ENCODE assay signal across 9 cellular contexts in the genomic region with DNA sequence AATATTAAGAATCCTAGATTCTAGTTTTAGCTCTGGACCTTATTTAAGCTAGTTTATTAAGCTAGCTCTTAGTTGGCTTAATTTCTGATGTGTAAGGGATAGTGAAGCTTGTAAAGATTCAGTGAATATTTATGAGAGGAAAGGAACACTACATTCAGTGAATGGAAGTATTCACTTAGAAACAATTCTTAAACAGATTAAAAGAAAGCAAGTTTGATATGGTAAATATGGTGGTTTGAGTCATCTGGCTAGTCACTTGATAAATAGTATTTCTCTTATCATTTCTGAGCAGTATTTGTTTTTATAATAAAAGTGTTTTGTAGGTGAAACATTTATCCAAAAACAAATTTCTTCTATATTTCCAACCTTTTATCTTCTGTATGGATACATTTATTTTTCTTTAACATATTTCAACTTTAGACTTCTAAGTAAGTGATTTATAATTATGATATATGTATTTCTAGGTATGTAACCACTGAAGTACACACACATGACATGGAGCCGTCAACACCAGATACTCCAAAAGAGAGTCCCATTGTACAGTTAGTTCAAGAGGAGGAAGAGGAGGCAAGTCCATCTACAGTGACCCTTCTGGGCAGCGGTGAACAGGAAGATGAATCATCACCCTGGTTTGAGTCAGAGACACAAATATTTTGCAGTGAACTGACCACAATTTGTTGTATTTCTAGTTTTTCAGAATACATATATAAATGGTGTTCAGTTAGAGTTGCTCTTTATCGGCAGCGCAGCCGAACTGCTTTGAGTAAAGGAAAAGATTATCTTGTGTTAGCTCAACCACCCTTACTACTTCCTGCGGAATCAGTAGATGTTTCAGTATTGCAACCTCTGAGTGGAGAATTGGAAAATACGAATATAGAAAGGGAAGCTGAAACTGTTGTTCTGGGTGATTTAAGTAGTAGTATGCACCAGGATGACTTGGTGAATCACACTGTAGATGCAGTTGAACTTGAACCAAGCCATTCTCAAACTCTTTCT. TPM values are rescaled to one million over a fixed set of nuclear protein-coding genes. Genes with fewer than 3 reads are reported as not detected.
A peak's percentile ranks its signal among the peaks of the same experiment; 100 is the strongest.
DNase-seq lines count a peak whose midpoint lies in the region; ATAC-seq and TF ChIP-seq lines count a peak whose summit lies in the region.
"Had no signal": no experiment of that assay in that cellular context is flagged by ENCODE, and none has a peak within 500 bp of the region (broad histone marks: within the 10 kb centered on the region; RNA-seq: fewer than 3 reads in every experiment).

No MANE protein-coding gene starts in this region.

- intact Hi-C loops in MCF 10A (cut with micrococcal nuclease) (loop anchor here (5.0 kb wide), 1 partner anchor 136 kb away; no protein-coding TSS in a partner anchor), breast epithelium (cut with DNase I; ENCODE audit: low total_unique reads) (no loop called here), upper lobe of right lung (cut with DNase I) (no loop called here)

- H3K27ac Mint-ChIP-seq in MCF 10A (ENCODE audit: low read depth, unreplicated experiment): peak overlapping the region; percentile 88
- H3K27ac Mint-ChIP-seq in T-helper 1 cell treated with Interleukin-12 subunit alpha and Interleukin-12 subunit beta and Interleukin-4 antibody, amounts not matched to agents 30 μg/mL and 1 μg/mL, for 36 hours: peak overlapping the region; percentile 45

- no peak for TF ChIP-seq POLR2A in breast epithelium (IDR thresholded peaks at IDR 0.05)

- peak; percentile 49 for ATAC-seq in upper lobe of right lung

- H3K79me2 ChIP-seq in fibroblast of lung (ENCODE audit: control insufficient read depth, insufficient read depth, low read length): no peaks in the 10 kb centered on the region

- POLR2A ChIA-PET in MCF 10A (lab: Yijun Ruan, JAX): interaction anchor here (0.9 to 1.8 kb wide), 10 partner anchors 7 to 1280 kb away, joined by 3 to 7 read pairs (median 3); partner anchors contain the start of genes SUCO and ZBTB37

- no peak overlapping the region for H3K9ac ChIP-seq in fibroblast of lung (ENCODE audit: insufficient read depth, low read length)

- H3K9me3 Mint-ChIP-seq in MCF 10A (ENCODE audit: unreplicated experiment): no peaks in the 10 kb centered on the region
- peaks cover 6% of the 10 kb centered on the region for H3K9me3 Mint-ChIP-seq in T-helper 1 cell treated with Interleukin-12 subunit alpha and Interleukin-12 subunit beta and Interleukin-4 antibody, amounts not matched to agents 30 μg/mL and 1 μg/mL, for 36 hours

- H3K27me3 ChIP-seq in breast epithelium (no peaks in the 10 kb centered on the region), fibroblast of lung (ENCODE audit: control insufficient read depth, insufficient read depth, low read length) (no peaks in the 10 kb centered on the region), upper lobe of right lung (no peaks in the 10 kb centered on the region)

- DNase-seq in MCF 10A (ENCODE audit: unreplicated experiment): peak; percentile 84
- no peak for DNase-seq in breast epithelium (ENCODE audit: low spot score in 2 of 2)
- peak; percentile 86 to 95 for DNase-seq in fibroblast of lung (ENCODE audit: low read depth in 2 of 2)
- DNase-seq in upper lobe of right lung: no peak
- DNase-seq in pons (ENCODE audit: low spot score): no peak
- no peak for DNase-seq in NCI-H82 treated with DMSO at 0.1 percent for 48 hours (lab: John Stamatoyannopoulos, UW; ENCODE audit: unreplicated experiment)
- DNase-seq in NCI-H345 treated with DMSO at 0.1 percent for 48 hours (lab: John Stamatoyannopoulos, UW; ENCODE audit: unreplicated experiment): no peak
- DNase-seq: DND-41 had no signal

- H3K4me3 ChIP-seq in breast epithelium: no peak overlapping the region
- peak overlapping the region in 1 of 4 experiments; percentile 36 for H3K4me3 ChIP-seq in fibroblast of lung (replicated peaks in 1 of 4; ENCODE audit: control extremely low read depth in 1 of 4, insufficient read depth in 1 of 4, low read depth in 3 of 4, low read length in 4 of 4)
- no peak overlapping the region for H3K4me3 ChIP-seq in upper lobe of right lung

- H3K36me3 ChIP-seq in breast epithelium: no peaks in the 10 kb centered on the region
- peaks cover 4% of the 10 kb centered on the region for H3K36me3 ChIP-seq in fibroblast of lung (ENCODE audit: control insufficient read depth, insufficient read depth, low read length)
- H3K36me3 ChIP-seq in upper lobe of right lung: peaks cover 27% of the 10 kb centered on the region

- peaks cover 38% of the 10 kb centered on the region for H3K36me3 Mint-ChIP-seq in MCF 10A (ENCODE audit: insufficient read depth, unreplicated experiment)
- peaks cover 51% of the 10 kb centered on the region for H3K36me3 Mint-ChIP-seq in T-helper 1 cell treated with Interleukin-12 subunit alpha and Interleukin-12 subunit beta and Interleukin-4 antibody, amounts not matched to agents 30 μg/mL and 1 μg/mL, for 36 hours (ENCODE audit: low read depth)

- no peak overlapping the region for H2AFZ ChIP-seq in fibroblast of lung (ENCODE audit: low read length)

- H3K27ac ChIP-seq in breast epithelium (no peak overlapping the region), fibroblast of lung (ENCODE audit: insufficient read depth, low read length) (peak overlapping the region; percentile 35), upper lobe of right lung (no peak overlapping the region)

- CTCF ChIA-PET in MCF 10A (lab: Yijun Ruan, JAX): interaction anchor here (0.6 to 1.5 kb wide), 6 partner anchors 10 to 667 kb away, joined by 3 to 5 read pairs (median 4); no protein-coding TSS in a partner anchor

- H4K20me1 ChIP-seq in fibroblast of lung (ENCODE audit: control insufficient read depth, extremely low read depth, insufficient read depth, low read length): no peaks in the 10 kb centered on the region

- TF ChIP-seq CTCF in MCF 10A (IDR thresholded peaks at IDR 0.05; ENCODE audit: unreplicated experiment) (no peak), breast epithelium (IDR thresholded peaks at IDR 0.05) (no peak), fibroblast of lung (conservative IDR thresholded peaks at IDR 0.05 in 1 of 2, IDR thresholded peaks at IDR 0.05 in 1 of 2; ENCODE audit: low read depth in 1 of 2, low read length in 2 of 2) (no peak), upper lobe of right lung (IDR thresholded peaks at IDR 0.05) (no peak)

- H3K4me3 Mint-ChIP-seq in MCF 10A (ENCODE audit: unreplicated experiment): peak overlapping the region; percentile 50
- no peak overlapping the region for H3K4me3 Mint-ChIP-seq in T-helper 1 cell treated with Interleukin-12 subunit alpha and Interleukin-12 subunit beta and Interleukin-4 antibody, amounts not matched to agents 30 μg/mL and 1 μg/mL, for 36 hours

- peak overlapping the region; percentile 65 for H3K4me2 ChIP-seq in fibroblast of lung (ENCODE audit: extremely low read depth, insufficient read depth, low read length)

- BruUV-seq in MCF 10A (replicated peaks; lab: Mats Ljungman, UMichigan): TSS peak; percentile 48

- no peaks in the 10 kb centered on the region for H3K27me3 Mint-ChIP-seq in MCF 10A (ENCODE audit: insufficient read depth, unreplicated experiment)
- no peaks in the 10 kb centered on the region for H3K27me3 Mint-ChIP-seq in T-helper 1 cell treated with Interleukin-12 subunit alpha and Interleukin-12 subunit beta and Interleukin-4 antibody, amounts not matched to agents 30 μg/mL and 1 μg/mL, for 36 hours (ENCODE audit: low read depth)

- H3K4me1 ChIP-seq in breast epithelium: no peaks in the 10 kb centered on the region
- peaks cover 5% of the 10 kb centered on the region for H3K4me1 ChIP-seq in fibroblast of lung (ENCODE audit: control insufficient read depth, extremely low read depth, insufficient read depth, low read length)
- H3K4me1 ChIP-seq in upper lobe of right lung: no peaks in the 10 kb centered on the region

- H3K9me3 ChIP-seq in breast epithelium (no peaks in the 10 kb centered on the region), fibroblast of lung (ENCODE audit: control insufficient read depth, insufficient read depth, low read depth, low read length) (no peaks in the 10 kb centered on the region), upper lobe of right lung (no peaks in the 10 kb centered on the region)

- H3K4me1 Mint-ChIP-seq in MCF 10A (ENCODE audit: insufficient read depth, unreplicated experiment): peaks cover 40% of the 10 kb centered on the region
- peaks cover 10% of the 10 kb centered on the region for H3K4me1 Mint-ChIP-seq in T-helper 1 cell treated with Interleukin-12 subunit alpha and Interleukin-12 subunit beta and Interleukin-4 antibody, amounts not matched to agents 30 μg/mL and 1 μg/mL, for 36 hours (ENCODE audit: low read depth)

RNA-seq across cellular contexts. Expression of gene SUCO, which starts 55.6 kb away (rescaled TPM):
- 47.9 and 54.3 TPM in 2 replicates for total RNA-seq in MCF 10A (2022)
- total RNA-seq in breast epithelium: 10 to 100 TPM; 29.6 to 70.8 (median 43.9) TPM
- 22.6 and 25.8 TPM in 2 replicates for total RNA-seq in fibroblast of lung
- polyA plus RNA-seq in fibroblast of lung: 17.1 and 20.4 TPM in 2 replicates
- 12.4 and 16.3 TPM in 2 replicates for polyA plus RNA-seq in fibroblast of lung (2012)
- 3.0 and 3.4 TPM in 2 replicates for polyA minus RNA-seq in fibroblast of lung (ENCODE audit: low replicate concordance)
- total RNA-seq in upper lobe of right lung: 34.1 TPM

Comparison
In these comparisons a context has a peak if more than half of its experiments do, and no peak if none do; other contexts are left out.
1. DNase-seq: peak in MCF 10A (single experiment) and fibroblast of lung (2 of 2); none in breast epithelium (0 of 2), upper lobe of right lung (single experiment), pons (single experiment), NCI-H82 treated with DMSO at 0.1 percent for 48 hours (single experiment) and NCI-H345 treated with DMSO at 0.1 percent for 48 hours (single experiment).